In genomic region chr11:5923427-5923776, GRCh38 we compare ENCODE assay signal across 15 cellular contexts. TPM values are rescaled to one million over a fixed set of nuclear protein-coding genes. Genes with fewer than 3 reads are reported as not detected.
DNase-seq lines count a peak whose midpoint lies in the region; ATAC-seq and TF ChIP-seq lines count a peak whose summit lies in the region.
"Had no signal": no experiment of that assay in that cellular context is flagged by ENCODE, and none has a peak within 500 bp of the region (broad histone marks: within the 10 kb centered on the region; RNA-seq: fewer than 3 reads in every experiment).

No MANE protein-coding gene starts in this region.

- TF ChIP-seq EP300 in suprapubic skin (IDR thresholded peaks at IDR 0.05): no peak

- no peaks in the 10 kb centered on the region for H3K4me1 ChIP-seq in suprapubic skin

- no peak for TF ChIP-seq POLR2A in suprapubic skin (IDR thresholded peaks at IDR 0.05)

- peaks cover 8% of the 10 kb centered on the region for H3K9me3 ChIP-seq in suprapubic skin

- intact Hi-C loops in left colon (cut with DNase I, micrococcal nuclease): no loop called here

- H3K27me3 ChIP-seq in suprapubic skin: no peaks in the 10 kb centered on the region

- H3K4me3 ChIP-seq in suprapubic skin: no peak overlapping the region

- no peak overlapping the region for H3K27ac ChIP-seq in suprapubic skin

- H3K36me3 ChIP-seq in suprapubic skin: no peaks in the 10 kb centered on the region

- no peak for TF ChIP-seq CTCF in suprapubic skin (IDR thresholded peaks at IDR 0.05)

- DNase-seq in left colon (no peak), MV-4-11 (lab: John Stamatoyannopoulos, UW) (no peak), suprapubic skin (ENCODE audit: low spot score in 2 of 2) (no peak), midbrain (lab: John Stamatoyannopoulos, UW) (no peak)
- DNase-seq: cortex of kidney, DMS153, NCI-H1436 had no signal

- peak; percentile 24 for ATAC-seq in GM18499 (IDR thresholded peaks at IDR 0.05; ENCODE audit: insufficient read depth, unreplicated experiment)
- peak; percentile 54 for ATAC-seq in GM19395 (IDR thresholded peaks at IDR 0.05; ENCODE audit: unreplicated experiment)
- peak; percentile 37 for ATAC-seq in HG02678 (IDR thresholded peaks at IDR 0.05; ENCODE audit: unreplicated experiment)
- peak; percentile 33 for ATAC-seq in HG03378 (IDR thresholded peaks at IDR 0.05; ENCODE audit: unreplicated experiment)
- no peak for ATAC-seq in left colon

RNA-seq across cellular contexts. Expression of gene OR56A3, which starts 18.6 kb away (rescaled TPM):
- total RNA-seq in left colon (not detected), suprapubic skin (not detected)
- total RNA-seq: fibroblast of lung, H1, posterior vena cava had no signal

RNA-seq across cellular contexts. Expression of gene OR52E5, which starts 30.4 kb away (rescaled TPM):
- total RNA-seq in left colon (not detected), suprapubic skin (not detected)
- total RNA-seq: fibroblast of lung, H1, mononuclear cell, posterior vena cava had no signal

RNA-seq across cellular contexts. Expression of gene OR52E4, which starts 43.0 kb away (rescaled TPM):
- not detected for total RNA-seq in left colon
- not detected for total RNA-seq in suprapubic skin
- total RNA-seq: fibroblast of lung, H1, mononuclear cell, posterior vena cava had no signal

RNA-seq across cellular contexts. Expression of gene OR56A5, which starts 44.9 kb away (rescaled TPM):
- total RNA-seq in left colon (not detected), suprapubic skin (not detected)
- total RNA-seq: fibroblast of lung, H1, mononuclear cell, posterior vena cava had no signal
